In the genomic region with DNA sequence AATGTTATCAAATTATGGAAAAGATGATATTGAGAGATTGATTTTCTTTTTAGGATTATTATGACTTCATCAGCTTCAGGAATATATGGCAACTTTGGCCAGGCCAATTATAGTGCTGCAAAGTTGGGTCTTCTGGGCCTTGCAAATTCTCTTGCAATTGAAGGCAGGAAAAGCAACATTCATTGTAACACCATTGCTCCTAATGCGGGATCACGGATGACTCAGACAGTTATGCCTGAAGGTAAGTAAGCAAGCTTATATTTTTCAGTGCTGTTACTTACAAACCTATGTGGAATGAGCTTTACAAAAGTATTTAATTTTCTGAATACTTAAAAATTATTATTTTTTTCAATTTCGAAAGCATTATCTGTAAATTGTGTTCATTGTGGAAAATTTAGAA, we compare ENCODE assay signal across 1 cellular context.
TF ChIP-seq lines count a peak whose summit lies in the region.

No MANE protein-coding gene starts in this region.

TF ChIP-seq in H1, 55 proteins besides CTCF, POLR2A, EP300 and RAD21:
- no peak for TF ChIP-seq MAFK (IDR thresholded peaks at IDR 0.05; ENCODE audit: low read depth, low read length)
- TF ChIP-seq, protein P1, sequence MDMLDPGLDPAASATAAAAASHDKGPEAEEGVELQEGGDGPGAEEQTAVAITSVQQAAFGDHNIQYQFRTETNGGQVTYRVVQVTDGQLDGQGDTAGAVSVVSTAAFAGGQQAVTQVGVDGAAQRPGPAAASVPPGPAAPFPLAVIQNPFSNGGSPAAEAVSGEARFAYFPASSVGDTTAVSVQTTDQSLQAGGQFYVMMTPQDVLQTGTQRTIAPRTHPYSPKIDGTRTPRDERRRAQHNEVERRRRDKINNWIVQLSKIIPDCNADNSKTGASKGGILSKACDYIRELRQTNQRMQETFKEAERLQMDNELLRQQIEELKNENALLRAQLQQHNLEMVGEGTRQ (IDR thresholded peaks at IDR 0.05; ENCODE audit: low read length), result no peak
- TF ChIP-seq JUN (IDR thresholded peaks at IDR 0.05; ENCODE audit: low read depth, low read length), result no peak
- no peak for TF ChIP-seq SP1 (IDR thresholded peaks at IDR 0.05; ENCODE audit: low read depth, low read length)
- TF ChIP-seq JUND (IDR thresholded peaks at IDR 0.05; ENCODE audit: low read length), result no peak
- TF ChIP-seq GTF2F1 (IDR thresholded peaks at IDR 0.05; ENCODE audit: borderline replicate concordance, low read depth, low read length), result no peak
- no peak for TF ChIP-seq BCL11A (IDR thresholded peaks at IDR 0.05; ENCODE audit: low read depth in 2 of 2, low read length in 2 of 2)
- no peak for TF ChIP-seq CBX8 (IDR thresholded peaks at IDR 0.05; ENCODE audit: borderline replicate concordance, low read depth, low read length)
- no peak for TF ChIP-seq EZH2 (IDR thresholded peaks at IDR 0.05; ENCODE audit: low read depth, low read length, severe bottlenecking)
- no peak for TF ChIP-seq SP4 (IDR thresholded peaks at IDR 0.05; ENCODE audit: low read length)
- TF ChIP-seq NANOG (IDR thresholded peaks at IDR 0.05; ENCODE audit: insufficient read depth, low read depth, low read length, poor library complexity, severe bottlenecking), result no peak
- TF ChIP-seq RXRA (IDR thresholded peaks at IDR 0.05; ENCODE audit: insufficient read depth, low read depth, low read length), result no peak
- no peak for TF ChIP-seq TAF7 (optimal IDR thresholded peaks at IDR 0.05; ENCODE audit: borderline replicate concordance, low read depth, low read length)
